Comparison of ENCODE assay signal across 9 cellular contexts in the genomic region with DNA sequence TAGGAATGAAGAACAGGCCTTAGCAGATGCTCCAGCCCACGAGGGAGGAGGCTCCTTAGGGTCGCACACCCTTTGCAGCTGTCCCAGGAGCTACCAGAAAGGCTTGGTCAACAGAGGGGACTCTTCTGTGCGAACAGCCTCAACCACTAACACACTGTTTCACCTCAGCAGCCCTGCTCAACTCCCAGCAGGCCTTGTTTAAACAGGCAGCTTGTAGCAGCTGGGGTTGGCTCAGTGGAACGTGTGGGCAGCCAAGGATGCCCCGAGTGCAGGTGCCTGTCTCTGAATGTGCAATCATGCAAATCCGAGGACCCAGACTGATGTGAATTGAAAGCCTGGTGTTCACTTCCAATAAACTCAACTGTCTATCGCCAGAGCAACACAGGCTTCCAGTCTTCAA.
A peak's percentile ranks its signal among the peaks of the same experiment; 100 is the strongest.
DNase-seq lines count a peak whose midpoint lies in the region; ATAC-seq, FAIRE-seq and TF ChIP-seq lines count a peak whose summit lies in the region.
"Had no signal": no experiment of that assay in that cellular context is flagged by ENCODE, and none has a peak within 500 bp of the region (broad histone marks: within the 10 kb centered on the region; RNA-seq: fewer than 3 reads in every experiment).

No MANE protein-coding gene starts in this region.

- no peaks in the 10 kb centered on the region for H3K36me3 ChIP-seq in colonic mucosa
- H3K36me3 ChIP-seq: cardiac muscle cell had no signal

- peak overlapping the region in 3 of 5 experiments; percentile 21 to 84 (median 45) for H3K27ac Mint-ChIP-seq in brain

- peaks cover 4% of the 10 kb centered on the region for H3K36me3 Mint-ChIP-seq in brain

- ATAC-seq in GM18505 (IDR thresholded peaks at IDR 0.05; ENCODE audit: unreplicated experiment), result peak; percentile 93
- peak; percentile 90 for ATAC-seq in GM21381 (IDR thresholded peaks at IDR 0.05; ENCODE audit: unreplicated experiment)
- peak; percentile 94 for ATAC-seq in HG03521 (IDR thresholded peaks at IDR 0.05; ENCODE audit: unreplicated experiment)

- peaks cover 12% of the 10 kb centered on the region for H3K4me1 Mint-ChIP-seq in brain

- H3K27ac ChIP-seq in colonic mucosa, result no peak overlapping the region
- H3K27ac ChIP-seq: cardiac muscle cell had no signal

- FAIRE-seq in urothelium cell line (lab: Jason Lieb, UNC), result no peak

- H3K4me3 ChIP-seq in colonic mucosa, result no peak overlapping the region
- H3K4me3 ChIP-seq: cardiac muscle cell had no signal

- H3K9me3 Mint-ChIP-seq in brain, result peaks cover 14 to 31% (median 26%) of the 10 kb centered on the region in 5 experiments

- no peaks in the 10 kb centered on the region for H3K9me3 ChIP-seq in colonic mucosa

- H3K27me3 ChIP-seq in colonic mucosa, result no peaks in the 10 kb centered on the region
- H3K27me3 ChIP-seq: cardiac muscle cell had no signal

- DNase-seq in colonic mucosa (no peak), cortex of kidney (lab: John Stamatoyannopoulos, UW) (no peak), T1000 (lab: John Stamatoyannopoulos, UW) (no peak), urothelium cell line (ENCODE audit: low spot score) (no peak)

- no peak for TF ChIP-seq CTCF in brain (conservative IDR thresholded peaks at IDR 0.05)
- no peak for TF ChIP-seq CTCF in colonic mucosa (IDR thresholded peaks at IDR 0.05)

- H3K4me1 ChIP-seq in colonic mucosa, result no peaks in the 10 kb centered on the region

- TF ChIP-seq POLR2A in GM18505 (IDR thresholded peaks at IDR 0.05; ENCODE audit: borderline replicate concordance, extremely low read depth, insufficient read depth, insufficient read length), result no peak

- H3K4me3 Mint-ChIP-seq in brain, result no peak overlapping the region

- H3K9ac ChIP-seq in colonic mucosa (ENCODE audit: low read depth in 2 of 2, low read length in 2 of 2), result no peak overlapping the region

- intact Hi-C loops in colonic mucosa (cut with DNase I), result no loop called here

- H3K27me3 Mint-ChIP-seq in brain, result no peaks in the 10 kb centered on the region
